In the genomic region with DNA sequence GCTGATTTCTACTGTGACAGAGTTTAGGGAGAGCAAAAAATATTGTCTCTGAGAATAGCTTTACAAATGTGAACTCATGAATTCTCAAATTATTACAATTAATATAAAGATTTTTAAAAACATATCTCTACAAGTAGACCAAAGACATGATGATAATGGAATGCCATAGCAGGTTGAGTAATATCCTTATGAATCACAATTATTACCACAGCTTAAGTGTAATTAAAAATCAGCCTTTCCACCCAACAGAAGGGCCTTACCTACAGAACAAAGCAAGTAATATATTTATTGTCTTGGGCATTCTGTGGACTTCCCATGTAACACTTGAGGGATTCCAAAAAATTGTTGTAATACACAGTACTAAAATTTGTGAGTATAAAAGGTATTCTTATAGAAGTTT, we compare ENCODE assay signal across 1 cellular context.
TF ChIP-seq lines count a peak whose summit lies in the region.

No MANE protein-coding gene starts in this region.

TF ChIP-seq in IMR-90, 13 proteins besides CTCF, POLR2A, EP300 and RAD21:
- TF ChIP-seq CHD1 (IDR thresholded peaks at IDR 0.05; ENCODE audit: low read depth, low read length) (no peak), RCOR1 (IDR thresholded peaks at IDR 0.05; ENCODE audit: insufficient replicate concordance, low read length) (no peak), MAFK (IDR thresholded peaks at IDR 0.05; ENCODE audit: low read depth, low read length) (no peak), NFE2L2 (IDR thresholded peaks at IDR 0.05; ENCODE audit: low read depth, low read length) (no peak), MXI1 (IDR thresholded peaks at IDR 0.05; ENCODE audit: borderline replicate concordance, low read depth, low read length) (no peak), CEBPB (IDR thresholded peaks at IDR 0.05; ENCODE audit: low read depth, low read length) (0 out of 2 replicates have a peak, but pooled peaks have one; percentile 11), MAZ (IDR thresholded peaks at IDR 0.05; ENCODE audit: borderline replicate concordance, low read depth, low read length) (no peak)
